Comparison of ENCODE assay signal across 26 cellular contexts in genomic region chr5:159511570-159511969, GRCh38.
DNase-seq lines count a peak whose midpoint lies in the region; ATAC-seq, FAIRE-seq and TF ChIP-seq lines count a peak whose summit lies in the region.
"Had no signal": no experiment of that assay in that cellular context is flagged by ENCODE, and none has a peak within 500 bp of the region (broad histone marks: within the 10 kb centered on the region; RNA-seq: fewer than 3 reads in every experiment).

No MANE protein-coding gene starts in this region.

- TF ChIP-seq CTCF in RWPE2 (IDR thresholded peaks at IDR 0.05; ENCODE audit: poor library complexity, severe bottlenecking), result no peak
- TF ChIP-seq CTCF in upper lobe of left lung (IDR thresholded peaks at IDR 0.05), result no peak

- H3K27ac ChIP-seq in RWPE2 (ENCODE audit: poor library complexity, severe bottlenecking) (no peak overlapping the region), upper lobe of left lung (no peak overlapping the region)
- H3K27ac ChIP-seq: lower lobe of right lung, tibial artery had no signal

- no peaks in the 10 kb centered on the region for H3K9me3 Mint-ChIP-seq in activated T-cell treated with anti-CD3 and anti-CD28 coated beads, Interleukin-2, amount 50 U/mL, for 72 hours
- no peaks in the 10 kb centered on the region for H3K9me3 Mint-ChIP-seq in activated T-cell treated with anti-CD3 and anti-CD28 coated beads, Interleukin-2, amount 50 U/mL, for 24 hours
- H3K9me3 Mint-ChIP-seq: activated naive CD4-positive, alpha-beta T cell treated with anti-CD3 and anti-CD28 coated beads, Interleukin-2, amount 10 ng/mL, durations not matched to agents 7 days and 5 days; GM23338 had no signal

- H3K36me3 ChIP-seq in RWPE2 (ENCODE audit: low read depth) (no peaks in the 10 kb centered on the region), upper lobe of left lung (no peaks in the 10 kb centered on the region)
- H3K36me3 ChIP-seq: lower lobe of right lung, tibial artery had no signal

- no peak for FAIRE-seq in RCC 7860 (lab: Jason Lieb, UNC)
- FAIRE-seq: A204.1, astrocyte, frontal cortex, islet of Langerhans had no signal

- H3K27me3 ChIP-seq in RWPE2 (ENCODE audit: insufficient read depth, poor library complexity, severe bottlenecking), result no peaks in the 10 kb centered on the region
- H3K27me3 ChIP-seq in upper lobe of left lung, result no peaks in the 10 kb centered on the region
- H3K27me3 ChIP-seq: tibial artery had no signal

- no peaks in the 10 kb centered on the region for H3K4me1 Mint-ChIP-seq in activated T-cell treated with anti-CD3 and anti-CD28 coated beads, Interleukin-2, amount 50 U/mL, for 72 hours (ENCODE audit: low read depth)
- H3K4me1 Mint-ChIP-seq in activated T-cell treated with anti-CD3 and anti-CD28 coated beads, Interleukin-2, amount 50 U/mL, for 24 hours (ENCODE audit: low read depth), result peaks cover 10% of the 10 kb centered on the region

- H3K4me1 ChIP-seq in RWPE2 (ENCODE audit: insufficient read depth, poor library complexity, severe bottlenecking) (peaks cover 6% of the 10 kb centered on the region), upper lobe of left lung (peaks cover 0 to 18% (median 7%) of the 10 kb centered on the region in 4 donors)

- H3K4me3 ChIP-seq in RWPE2 (ENCODE audit: severe bottlenecking) (no peak overlapping the region), upper lobe of left lung (no peak overlapping the region)
- H3K4me3 ChIP-seq: GM23338, lower lobe of right lung, smooth muscle cell, tibial artery had no signal

- DNase-seq in activated T-cell treated with anti-CD3 and anti-CD28 coated beads, Interleukin-2, amount 50 U/mL, for 72 hours, result no peak
- DNase-seq in activated T-cell treated with anti-CD3 and anti-CD28 coated beads, Interleukin-2, amount 50 U/mL, for 24 hours, result no peak
- DNase-seq in RWPE2 (ENCODE audit: low spot score), result no peak
- DNase-seq in iris pigment epithelial cell (ENCODE audit: low read depth), result peak; percentile 43
- no peak for DNase-seq in upper lobe of left lung
- no peak for DNase-seq in SW 1271 (lab: John Stamatoyannopoulos, UW)
- no peak for DNase-seq in RCC 7860 (ENCODE audit: low spot score)
- DNase-seq in amniotic stem cell (lab: John Stamatoyannopoulos, UW), result no peak
- DNase-seq: activated CD4-positive, alpha-beta T cell treated with anti-CD3 and anti-CD28 coated beads for 48 hours; activated naive CD4-positive, alpha-beta T cell treated with anti-CD3 and anti-CD28 coated beads, Interleukin-2, amount 10 ng/mL, durations not matched to agents 7 days and 5 days; COR-L47; erythroblast; hippocampal formation; lower lobe of right lung; NCI-H1436; NCI-H524; stimulated activated CD4-positive, alpha-beta T cell treated with anti-CD3 and anti-CD28 coated beads, Interleukin-2, amount 100 ng/mL, for 48 hours; stimulated activated naive CD4-positive, alpha-beta T cell treated with Interleukin-2 at 50 U/mL for 16 hours; T-helper 1 cell; tibial artery had no signal

- H3K36me3 Mint-ChIP-seq in activated T-cell treated with anti-CD3 and anti-CD28 coated beads, Interleukin-2, amount 50 U/mL, for 72 hours (ENCODE audit: insufficient read depth in 2 of 2), result no peaks in the 10 kb centered on the region
- H3K36me3 Mint-ChIP-seq in activated T-cell treated with anti-CD3 and anti-CD28 coated beads, Interleukin-2, amount 50 U/mL, for 24 hours (ENCODE audit: low read depth), result no peaks in the 10 kb centered on the region
- H3K36me3 Mint-ChIP-seq: activated naive CD4-positive, alpha-beta T cell treated with anti-CD3 and anti-CD28 coated beads, Interleukin-2, amount 10 ng/mL, durations not matched to agents 7 days and 5 days had no signal

- peak overlapping the region; percentile 47 for H3K27ac Mint-ChIP-seq in activated T-cell treated with anti-CD3 and anti-CD28 coated beads, Interleukin-2, amount 50 U/mL, for 72 hours
- H3K27ac Mint-ChIP-seq in activated T-cell treated with anti-CD3 and anti-CD28 coated beads, Interleukin-2, amount 50 U/mL, for 24 hours, result no peak overlapping the region
- H3K27ac Mint-ChIP-seq: activated naive CD4-positive, alpha-beta T cell treated with anti-CD3 and anti-CD28 coated beads, Interleukin-2, amount 10 ng/mL, durations not matched to agents 7 days and 5 days; GM23338 had no signal

- TF ChIP-seq POLR2A in upper lobe of left lung (IDR thresholded peaks at IDR 0.05), result no peak

- no peak for ATAC-seq in activated T-cell treated with anti-CD3 and anti-CD28 coated beads, Interleukin-2, amount 50 U/mL, for 72 hours (replicated peaks in 1 of 2)
- peak; percentile 72 for ATAC-seq in RWPE2 (ENCODE audit: low read depth)
- ATAC-seq in upper lobe of left lung (ENCODE audit: low FRiP score in 2 of 2), result no peak
- ATAC-seq: GM23338 had no signal

- TF ChIP-seq EP300 in upper lobe of left lung (IDR thresholded peaks at IDR 0.05), result no peak

- no peak overlapping the region for H3K4me3 Mint-ChIP-seq in activated T-cell treated with anti-CD3 and anti-CD28 coated beads, Interleukin-2, amount 50 U/mL, for 72 hours
- no peak overlapping the region for H3K4me3 Mint-ChIP-seq in activated T-cell treated with anti-CD3 and anti-CD28 coated beads, Interleukin-2, amount 50 U/mL, for 24 hours
- H3K4me3 Mint-ChIP-seq: activated naive CD4-positive, alpha-beta T cell treated with anti-CD3 and anti-CD28 coated beads, Interleukin-2, amount 10 ng/mL, durations not matched to agents 7 days and 5 days; GM23338 had no signal

- H3K9me3 ChIP-seq in RWPE2 (ENCODE audit: severe bottlenecking) (no peaks in the 10 kb centered on the region), upper lobe of left lung (no peaks in the 10 kb centered on the region)
- H3K9me3 ChIP-seq: lower lobe of right lung, tibial artery had no signal

- 73 to 85% methylated on average over 2 of the region's 2 CpGs for WGBS in upper lobe of left lung, 2 donors

- peaks cover 19% of the 10 kb centered on the region for H3K27me3 Mint-ChIP-seq in activated T-cell treated with anti-CD3 and anti-CD28 coated beads, Interleukin-2, amount 50 U/mL, for 72 hours (ENCODE audit: low read depth)
- H3K27me3 Mint-ChIP-seq in activated T-cell treated with anti-CD3 and anti-CD28 coated beads, Interleukin-2, amount 50 U/mL, for 24 hours, result peaks cover 10% of the 10 kb centered on the region
